10 cellular contexts compared by ENCODE assay signal in the genomic region with DNA sequence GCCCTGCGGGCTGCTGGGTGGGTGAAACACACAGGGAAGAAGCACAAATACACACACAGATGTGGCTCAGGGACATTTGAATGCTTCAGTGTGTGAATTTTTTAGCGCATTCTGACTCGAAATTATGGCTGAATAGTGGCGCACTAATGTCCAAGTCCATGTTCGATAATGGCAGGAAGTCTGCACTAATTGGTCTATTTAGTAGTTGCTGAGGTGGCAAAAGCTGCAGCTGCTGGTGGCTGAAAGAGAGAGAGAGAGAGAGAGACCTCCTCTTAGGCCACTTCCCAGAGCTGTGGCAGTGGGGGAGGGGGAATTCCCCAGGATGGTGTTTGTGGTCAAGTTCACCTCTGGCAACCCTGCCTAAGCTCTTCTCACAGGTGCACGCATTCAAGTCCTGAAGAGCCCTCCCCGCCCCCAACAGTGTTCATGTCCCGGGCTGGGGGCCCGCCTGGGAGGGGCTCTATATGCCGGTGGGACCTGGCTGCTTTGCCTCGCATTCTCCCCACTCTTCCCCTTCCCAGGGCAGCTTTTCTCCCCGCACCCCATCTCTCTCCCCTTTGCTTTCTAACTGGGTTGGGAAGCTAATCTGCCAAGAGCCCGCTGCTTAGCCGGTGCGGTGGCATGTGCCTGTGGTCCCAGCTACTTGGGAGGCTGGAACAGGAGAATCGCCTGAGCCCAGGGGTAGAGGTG. TPM values are rescaled to one million over a fixed set of nuclear protein-coding genes. Genes with fewer than 3 reads are reported as not detected.
DNase-seq lines count a peak whose midpoint lies in the region; ATAC-seq and TF ChIP-seq lines count a peak whose summit lies in the region.
"Had no signal": no experiment of that assay in that cellular context is flagged by ENCODE, and none has a peak within 500 bp of the region (broad histone marks: within the 10 kb centered on the region; RNA-seq: fewer than 3 reads in every experiment).

No MANE protein-coding gene starts in this region.

- H3K9me3 Mint-ChIP-seq in IgD-negative memory B cell, result no peaks in the 10 kb centered on the region
- peaks cover 0 to 3% (median 0%) of the 10 kb centered on the region in 11 donors for H3K9me3 Mint-ChIP-seq in naive thymus-derived CD4-positive, alpha-beta T cell
- H3K9me3 Mint-ChIP-seq in CD8-positive, alpha-beta memory T cell, result no peaks in the 10 kb centered on the region
- H3K9me3 Mint-ChIP-seq: activated naive CD4-positive, alpha-beta T cell treated with anti-CD3 and anti-CD28 coated beads, Interleukin-2, amount 50 U/mL, for 24 hours had no signal

- H3K36me3 ChIP-seq in SK-N-SH (replicated peaks in 1 of 2; ENCODE audit: control insufficient read depth in 1 of 2, insufficient read depth in 2 of 2, low read length in 1 of 2) (no peaks in the 10 kb centered on the region), prostate gland (no peaks in the 10 kb centered on the region), PC-9 (ENCODE audit: low read depth) (no peaks in the 10 kb centered on the region)
- H3K36me3 ChIP-seq in naive thymus-derived CD4-positive, alpha-beta T cell (ENCODE audit: control insufficient read depth in 2 of 3, insufficient read depth in 3 of 3, low read length in 3 of 3), result no peaks in the 10 kb centered on the region
- no peaks in the 10 kb centered on the region for H3K36me3 ChIP-seq in CD8-positive, alpha-beta memory T cell (ENCODE audit: insufficient read depth, low read length)

- H3K9me3 ChIP-seq in SK-N-SH (no peaks in the 10 kb centered on the region), prostate gland (no peaks in the 10 kb centered on the region), PC-9 (ENCODE audit: insufficient read depth, low read depth) (no peaks in the 10 kb centered on the region)
- H3K9me3 ChIP-seq in naive thymus-derived CD4-positive, alpha-beta T cell (ENCODE audit: control insufficient read depth in 2 of 3, low read length in 3 of 3), result no peaks in the 10 kb centered on the region
- H3K9me3 ChIP-seq in CD8-positive, alpha-beta memory T cell (ENCODE audit: low read length), result no peaks in the 10 kb centered on the region

- peak overlapping the region; percentile 48 to 84 (median 64) for H3K4me3 Mint-ChIP-seq in IgD-negative memory B cell
- H3K4me3 Mint-ChIP-seq in naive thymus-derived CD4-positive, alpha-beta T cell, result peak overlapping the region in 1 of 10 donors; percentile 18
- H3K4me3 Mint-ChIP-seq in CD8-positive, alpha-beta memory T cell, result peak overlapping the region in 1 of 7 donors; percentile 15
- H3K4me3 Mint-ChIP-seq: activated naive CD4-positive, alpha-beta T cell treated with anti-CD3 and anti-CD28 coated beads, Interleukin-2, amount 50 U/mL, for 24 hours had no signal

- H3K27ac Mint-ChIP-seq in IgD-negative memory B cell, result peak overlapping the region in 1 of 3 donors; percentile 85
- no peak overlapping the region for H3K27ac Mint-ChIP-seq in naive thymus-derived CD4-positive, alpha-beta T cell
- no peak overlapping the region for H3K27ac Mint-ChIP-seq in CD8-positive, alpha-beta memory T cell
- H3K27ac Mint-ChIP-seq: activated naive CD4-positive, alpha-beta T cell treated with anti-CD3 and anti-CD28 coated beads, Interleukin-2, amount 50 U/mL, for 24 hours had no signal

- H2AFZ ChIP-seq in SK-N-SH (ENCODE audit: low read depth) (no peak overlapping the region), PC-9 (no peak overlapping the region)

- H3K27me3 Mint-ChIP-seq in IgD-negative memory B cell, result peaks cover 64% of the 10 kb centered on the region
- H3K27me3 Mint-ChIP-seq in naive thymus-derived CD4-positive, alpha-beta T cell, result peaks cover 68 to 84% (median 77%) of the 10 kb centered on the region in 5 donors
- H3K27me3 Mint-ChIP-seq in CD8-positive, alpha-beta memory T cell, result peaks cover 58 to 78% of the 10 kb centered on the region in 2 donors

- H3K4me1 ChIP-seq in SK-N-SH (ENCODE audit: control insufficient read depth in 1 of 2, insufficient read depth in 2 of 2, low read depth in 1 of 2, low read length in 1 of 2) (no peaks in the 10 kb centered on the region; a peak in 1 of 4 replicates), prostate gland (replicated peaks) (peaks cover 5% of the 10 kb centered on the region), PC-9 (replicated peaks; ENCODE audit: insufficient read depth) (peaks cover 4% of the 10 kb centered on the region)
- H3K4me1 ChIP-seq in naive thymus-derived CD4-positive, alpha-beta T cell (ENCODE audit: control insufficient read depth in 2 of 2, insufficient read depth in 2 of 2, low read length in 2 of 2), result peaks cover 0 to 6% of the 10 kb centered on the region in 2 donors
- H3K4me1 ChIP-seq in CD8-positive, alpha-beta memory T cell (ENCODE audit: insufficient read depth, low read length), result peaks cover 4% of the 10 kb centered on the region

- ATAC-seq in SK-N-SH treated with all-trans-retinoic acid at 6 μM for 48 hours, result no peak
- peak; percentile 48 for ATAC-seq in GM21737 (IDR thresholded peaks at IDR 0.05; ENCODE audit: unreplicated experiment)
- ATAC-seq in naive thymus-derived CD4-positive, alpha-beta T cell, result peak; percentile 24

- H3K9me2 ChIP-seq in SK-N-SH (no peaks in the 10 kb centered on the region), PC-9 (ENCODE audit: insufficient read depth) (no peaks in the 10 kb centered on the region)

- WGBS in SK-N-SH (ENCODE audit: low lambda C conversion rate), result 7% methylated on average over 16 of the region's 16 CpGs
- WGBS in prostate gland, result 10% methylated on average over 16 of the region's 16 CpGs

- DNase-seq in SK-N-SH (peak; percentile 33), prostate gland (ENCODE audit: low spot score) (no peak), PC-9 (no peak)
- peak in 1 of 9 donors; percentile 51 for DNase-seq in naive thymus-derived CD4-positive, alpha-beta T cell
- DNase-seq in CD8-positive, alpha-beta memory T cell, result no peak

- intact Hi-C loops in naive thymus-derived CD4-positive, alpha-beta T cell (cut with micrococcal nuclease), result loop anchor here in 1 of 2 donors (5.0 kb wide), 1 partner anchor 1209 kb away; no protein-coding TSS in a partner anchor
- intact Hi-C loops in prostate gland (cut with DNase I) (no loop called here), PC-9 (cut with micrococcal nuclease; ENCODE audit: unreplicated experiment) (loop anchor here (10.0 kb wide), 1 partner anchor 118 kb away; the partner anchor contains the start of gene UBE3C)

- H3K9ac ChIP-seq in SK-N-SH, result no peak overlapping the region

- POLR2A ChIA-PET in SK-N-SH (lab: Yijun Ruan, JAX), result no interaction called here
- POLR2A ChIA-PET in naive thymus-derived CD4-positive, alpha-beta T cell (lab: Charles Lee), result no interaction called here
- POLR2A ChIA-PET in CD8-positive, alpha-beta memory T cell (lab: Charles Lee), result no interaction called here
- POLR2A ChIA-PET in PC-9 (lab: Charles Lee; ENCODE audit: unreplicated experiment), result no interaction called here

- BruUV-seq in PC-9 (replicated peaks; lab: Mats Ljungman, UMichigan), result no TSS peak

- H3K79me2 ChIP-seq in SK-N-SH (ENCODE audit: insufficient read depth), result no peaks in the 10 kb centered on the region
- H3K79me2 ChIP-seq in PC-9 (ENCODE audit: low read depth), result no peaks in the 10 kb centered on the region

- no peaks in the 10 kb centered on the region for H3K36me3 Mint-ChIP-seq in IgD-negative memory B cell
- peaks cover 0 to 3% (median 0%) of the 10 kb centered on the region in 5 donors for H3K36me3 Mint-ChIP-seq in naive thymus-derived CD4-positive, alpha-beta T cell
- H3K36me3 Mint-ChIP-seq in CD8-positive, alpha-beta memory T cell, result peaks cover 0 to 5% (median 0%) of the 10 kb centered on the region in 3 donors
- H3K36me3 Mint-ChIP-seq: activated naive CD4-positive, alpha-beta T cell treated with anti-CD3 and anti-CD28 coated beads, Interleukin-2, amount 50 U/mL, for 24 hours had no signal

- H3K4me3 ChIP-seq in SK-N-SH (ENCODE audit: low read depth in 2 of 2, low read length in 1 of 2), result no peak overlapping the region
- no peak overlapping the region for H3K4me3 ChIP-seq in naive thymus-derived CD4-positive, alpha-beta T cell (ENCODE audit: low read length)
- no peak overlapping the region for H3K4me3 ChIP-seq in prostate gland
- no peak overlapping the region for H3K4me3 ChIP-seq in CD8-positive, alpha-beta memory T cell (ENCODE audit: low read length)
- H3K4me3 ChIP-seq in PC-9, result no peak overlapping the region

- TF ChIP-seq RAD21 in SK-N-SH (IDR thresholded peaks at IDR 0.05; ENCODE audit: low read length), result no peak

- H3K4me2 ChIP-seq in SK-N-SH, result no peak overlapping the region
- H3K4me2 ChIP-seq in PC-9, result no peak overlapping the region

- H3K27me3 ChIP-seq in SK-N-SH (ENCODE audit: insufficient read depth) (peaks cover 100% of the 10 kb centered on the region), prostate gland (replicated peaks; ENCODE audit: insufficient read depth) (peaks cover 45% of the 10 kb centered on the region), PC-9 (ENCODE audit: insufficient read depth, low read depth) (peaks cover 28% of the 10 kb centered on the region; the same call in 1 of the 2 replicates)
- peaks cover 18% of the 10 kb centered on the region in 2 donors for H3K27me3 ChIP-seq in naive thymus-derived CD4-positive, alpha-beta T cell (ENCODE audit: control insufficient read depth in 2 of 2, insufficient read depth in 2 of 2, low read length in 2 of 2)
- peaks cover 66% of the 10 kb centered on the region for H3K27me3 ChIP-seq in CD8-positive, alpha-beta memory T cell (ENCODE audit: insufficient read depth, low read length, poor library complexity, severe bottlenecking)

- peaks cover 14% of the 10 kb centered on the region for H4K20me1 ChIP-seq in SK-N-SH (ENCODE audit: insufficient read depth)
- H4K20me1 ChIP-seq in PC-9 (ENCODE audit: insufficient read depth), result no peaks in the 10 kb centered on the region

- no peak for TF ChIP-seq POLR2A in prostate gland (IDR thresholded peaks at IDR 0.05)

- peaks cover 9 to 14% (median 13%) of the 10 kb centered on the region in 3 donors for H3K4me1 Mint-ChIP-seq in IgD-negative memory B cell
- peaks cover 11 to 33% (median 22%) of the 10 kb centered on the region in 7 donors for H3K4me1 Mint-ChIP-seq in naive thymus-derived CD4-positive, alpha-beta T cell
- H3K4me1 Mint-ChIP-seq in CD8-positive, alpha-beta memory T cell, result peaks cover 10 to 28% (median 16%) of the 10 kb centered on the region in 3 donors

- CTCF ChIA-PET in SK-N-SH (lab: Yijun Ruan, JAX) (interaction anchor here (0.6 to 1.7 kb wide), 4 partner anchors 12 to 202 kb away, joined by 3 to 6 read pairs (median 4); partner anchors contain the start of gene NOM1), PC-9 (lab: Charles Lee) (no interaction called here)
- CTCF ChIA-PET in naive thymus-derived CD4-positive, alpha-beta T cell (lab: Charles Lee), result no interaction called here
- CTCF ChIA-PET in CD8-positive, alpha-beta memory T cell (lab: Charles Lee), result no interaction called here

- no peaks in the 10 kb centered on the region for H3F3A ChIP-seq in SK-N-SH (replicated peaks; ENCODE audit: insufficient read depth)
- no peaks in the 10 kb centered on the region for H3F3A ChIP-seq in PC-9 (ENCODE audit: insufficient read depth, low read depth)

- H3K27ac ChIP-seq in SK-N-SH (ENCODE audit: low read depth in 2 of 2, low read length in 1 of 2), result no peak overlapping the region
- no peak overlapping the region for H3K27ac ChIP-seq in naive thymus-derived CD4-positive, alpha-beta T cell (ENCODE audit: low read depth, low read length)
- H3K27ac ChIP-seq in prostate gland, result no peak overlapping the region
- no peak overlapping the region for H3K27ac ChIP-seq in CD8-positive, alpha-beta memory T cell (ENCODE audit: low read depth, low read length)
- H3K27ac ChIP-seq in PC-9, result no peak overlapping the region

- TF ChIP-seq CTCF in SK-N-SH (IDR thresholded peaks at IDR 0.05) (no peak), prostate gland (IDR thresholded peaks at IDR 0.05) (no peak), PC-9 (conservative IDR thresholded peaks at IDR 0.05) (no peak)

- no peak for TF ChIP-seq EP300 in SK-N-SH (IDR thresholded peaks at IDR 0.05; ENCODE audit: borderline replicate concordance in 1 of 2, low read depth in 1 of 2, low read length in 1 of 2)

RNA-seq across cellular contexts. Expression of gene MNX1, which starts 6.0 kb away (rescaled TPM):
- polyA plus RNA-seq in SK-N-SH (2012; rRNA removed), result not detected in 2 replicates
- not detected in 2 replicates for polyA plus RNA-seq in SK-N-SH (2012; cell fraction: cytosol; rRNA removed)
- polyA plus RNA-seq in SK-N-SH (2012; cell fraction: nucleus; rRNA removed), result not detected in 2 replicates
- polyA plus RNA-seq in IgD-negative memory B cell, result not detected
- not detected for total RNA-seq in naive thymus-derived CD4-positive, alpha-beta T cell
- not detected for polyA plus RNA-seq in naive thymus-derived CD4-positive, alpha-beta T cell
- total RNA-seq in prostate gland, result 1 to 10 TPM; 2.2 to 2.9 TPM
- total RNA-seq in CD8-positive, alpha-beta memory T cell, result not detected
- polyA plus RNA-seq in CD8-positive, alpha-beta memory T cell, result not detected
- 0.28 and 0.33 TPM in 2 replicates for total RNA-seq in PC-9 (2021)
- polyA plus RNA-seq: AG04450 had no signal
